ENCODE assay signal across 8 cellular contexts in genomic region chr3:8324727-8325126, GRCh38.
A peak's percentile ranks its signal among the peaks of the same experiment; 100 is the strongest.
DNase-seq lines count a peak whose midpoint lies in the region; ATAC-seq and TF ChIP-seq lines count a peak whose summit lies in the region.

No MANE protein-coding gene starts in this region.

- DNase-seq in ELR (ENCODE audit: low read depth) (peak; percentile 43), NCI-H2029 (lab: John Stamatoyannopoulos, UW) (peak; percentile 39), activated T-cell treated with anti-CD3 and anti-CD28 coated beads for 24 hours (ENCODE audit: low read depth) (peak; percentile 17), foreskin fibroblast (peak; percentile 24 to 75), putamen (ENCODE audit: low spot score) (peak; percentile 41), HPDE6-E6E7 (ENCODE audit: extremely low spot score) (no peak), NCI-H2227 (lab: John Stamatoyannopoulos, UW; ENCODE audit: unreplicated experiment) (no peak)

- no peak overlapping the region for H3K4me3 ChIP-seq in foreskin fibroblast (ENCODE audit: low read depth in 1 of 2, low read length in 2 of 2)

- peak; percentile 84 for ATAC-seq in GM21619 (IDR thresholded peaks at IDR 0.05; ENCODE audit: unreplicated experiment)

- TF ChIP-seq CTCF in foreskin fibroblast (IDR thresholded peaks at IDR 0.05; ENCODE audit: low read depth, low read length) = peak; percentile 68

Comparison
In these comparisons a context has a peak if more than half of its experiments do, and no peak if none do; other contexts are left out.
1. DNase-seq: peak in ELR (single experiment), NCI-H2029 (single experiment), activated T-cell treated with anti-CD3 and anti-CD28 coated beads for 24 hours (single experiment), foreskin fibroblast (2 of 2) and putamen (single experiment); none in HPDE6-E6E7 (single experiment) and NCI-H2227 (single experiment).